In genomic region chr2:79849949-79850348, GRCh38 we compare ENCODE assay signal across 32 cellular contexts.
"Had no signal": no experiment of that assay in that cellular context is flagged by ENCODE, and none has a peak within 500 bp of the region (broad histone marks: within the 10 kb centered on the region; RNA-seq: fewer than 3 reads in every experiment).

No MANE protein-coding gene starts in this region.

- H3K36me3 Mint-ChIP-seq: naive thymus-derived CD4-positive, alpha-beta T cell; natural killer cell; stimulated activated memory B cell treated with anti-CD40 and anti-IgM and Interleukin-4, amounts not matched to agents 10 μg/mL and 1 μg/mL and 100 μg/mL, for 72 hours; type B pancreatic cell had no signal

- H3K4me3 ChIP-seq: ovary, psoas muscle, skin epidermis, smooth muscle cell, spleen, suprapubic skin, testis, tibial artery, transverse colon, upper lobe of right lung, uterus had no signal

- H2AFZ ChIP-seq: parathyroid adenoma had no signal

- ATAC-seq: naive thymus-derived CD4-positive, alpha-beta T cell; natural killer cell; psoas muscle; right cardiac atrium; sciatic nerve; stimulated activated memory B cell treated with anti-CD40 and anti-IgM and Interleukin-4, amounts not matched to agents 10 μg/mL and 1 μg/mL and 100 μg/mL, for 72 hours; stimulated activated naive CD8-positive, alpha-beta T cell treated with anti-CD3 and anti-CD28 coated beads, Interleukin-15, amount 100 ng/mL, for 72 hours; stimulated activated naive CD8-positive, alpha-beta T cell treated with anti-CD3 and anti-CD28 coated beads, Interleukin-15, Interleukin-2, amounts not matched to agents 100 U/mL and 50 U/mL, for 24 hours; upper lobe of right lung had no signal

- H3K79me2 ChIP-seq: parathyroid adenoma had no signal

- H3K36me3 ChIP-seq: neutrophil, ovary, spleen, suprapubic skin, tibial artery, transverse colon, upper lobe of right lung, uterus had no signal

- H3K4me2 ChIP-seq: smooth muscle cell had no signal

- H3K9me3 Mint-ChIP-seq: nephron, type B pancreatic cell had no signal

- H3K4me1 Mint-ChIP-seq: naive thymus-derived CD4-positive, alpha-beta T cell; natural killer cell; nephron; stimulated activated memory B cell treated with anti-CD40 and anti-IgM and Interleukin-4, amounts not matched to agents 10 μg/mL and 1 μg/mL and 100 μg/mL, for 72 hours; stimulated activated naive CD8-positive, alpha-beta T cell treated with anti-CD3 and anti-CD28 coated beads, Interleukin-15, amount 100 ng/mL, for 72 hours had no signal

- H3K27ac Mint-ChIP-seq: naive thymus-derived CD4-positive, alpha-beta T cell; natural killer cell; nephron; progenitor cell of endocrine pancreas; stimulated activated memory B cell treated with anti-CD40 and anti-IgM and Interleukin-4, amounts not matched to agents 10 μg/mL and 1 μg/mL and 100 μg/mL, for 72 hours; stimulated activated naive CD8-positive, alpha-beta T cell treated with anti-CD3 and anti-CD28 coated beads, Interleukin-15, amount 100 ng/mL, for 72 hours; type B pancreatic cell had no signal

- H3K27ac ChIP-seq: neutrophil, ovary, parathyroid adenoma, psoas muscle, skin epidermis, spleen, suprapubic skin, testis, tibial artery, transverse colon, upper lobe of right lung, uterus had no signal

- H3K27me3 Mint-ChIP-seq: naive thymus-derived CD4-positive, alpha-beta T cell; stimulated activated memory B cell treated with anti-CD40 and anti-IgM and Interleukin-4, amounts not matched to agents 10 μg/mL and 1 μg/mL and 100 μg/mL, for 72 hours; stimulated activated naive CD8-positive, alpha-beta T cell treated with anti-CD3 and anti-CD28 coated beads, Interleukin-15, amount 100 ng/mL, for 72 hours had no signal

- DNase-seq: naive thymus-derived CD4-positive, alpha-beta T cell; natural killer cell; occipital lobe; ovary; posterior cingulate gyrus; psoas muscle; right cardiac atrium; spleen; stimulated activated CD4-positive, alpha-beta T cell treated with anti-CD3 and anti-CD28 coated beads, Interleukin-12 subunit alpha, Interleukin-12 subunit beta, amount 100 ng/mL, for 4 hours; stimulated activated CD4-positive, alpha-beta T cell treated with anti-CD3 and anti-CD28 coated beads, Interleukin-1b, Interleukin-23, amount 100 ng/mL, for 48 hours; stimulated activated CD4-positive, alpha-beta T cell treated with anti-CD3 and anti-CD28 coated beads, Interleukin-4, amount 100 ng/mL, for 1 hour; stimulated activated CD4-positive, alpha-beta T cell treated with anti-CD3 and anti-CD28 coated beads, Interleukin-4, amount 100 ng/mL, for 4 hours; stimulated activated CD8-positive, alpha-beta memory T cell treated with anti-CD3 and anti-CD28 coated beads, Interleukin-4, amount 100 ng/mL, for 48 hours; stimulated activated naive CD4-positive, alpha-beta T cell; stimulated activated naive CD8-positive, alpha-beta T cell treated with anti-CD3 and anti-CD28 coated beads, Interleukin-15, amount 100 ng/mL, for 72 hours; stimulated activated naive CD8-positive, alpha-beta T cell treated with anti-CD3 and anti-CD28 coated beads, Interleukin-15, Interleukin-2, amounts not matched to agents 100 U/mL and 50 U/mL, for 24 hours; substantia nigra; testis; tibial artery; transverse colon; upper lobe of right lung; uterus had no signal

- H3K4me3 Mint-ChIP-seq: naive thymus-derived CD4-positive, alpha-beta T cell; natural killer cell; nephron; stimulated activated memory B cell treated with anti-CD40 and anti-IgM and Interleukin-4, amounts not matched to agents 10 μg/mL and 1 μg/mL and 100 μg/mL, for 72 hours; stimulated activated naive CD8-positive, alpha-beta T cell treated with anti-CD3 and anti-CD28 coated beads, Interleukin-15, amount 100 ng/mL, for 72 hours; type B pancreatic cell had no signal

- H3K4me1 ChIP-seq: psoas muscle, spleen, suprapubic skin, testis, tibial artery, transverse colon, upper lobe of right lung, uterus had no signal

- H3K9ac ChIP-seq: parathyroid adenoma had no signal

- H3K27me3 ChIP-seq: neutrophil, ovary, spleen, suprapubic skin, testis, tibial artery, transverse colon, uterus had no signal

- H3K9me3 ChIP-seq: neutrophil, ovary, psoas muscle, spleen, suprapubic skin, testis, tibial artery, transverse colon, upper lobe of right lung, uterus had no signal
